ENCODE assay signal across 1 cellular context in genomic region chr3:169813757-169814517, GRCh38.
A peak's percentile ranks its signal among the peaks of the same experiment; 100 is the strongest.
TF ChIP-seq lines count a peak whose summit lies in the region.

No MANE protein-coding gene starts in this region.

TF ChIP-seq in GM12878, 131 proteins besides CTCF, POLR2A, EP300 and RAD21 (continued from another document):
- TF ChIP-seq ZBTB11 (CRISPR knock-in tag; IDR thresholded peaks at IDR 0.05) = no peak
- TF ChIP-seq ESRRA (IDR thresholded peaks at IDR 0.05; ENCODE audit: low read length) = no peak
- TF ChIP-seq TARDBP (IDR thresholded peaks at IDR 0.05; ENCODE audit: borderline replicate concordance) = peak; percentile 80; the same call in 1 of the 2 replicates
- no peak for TF ChIP-seq STAT3 (IDR thresholded peaks at IDR 0.05; ENCODE audit: low read depth, low read length)
- TF ChIP-seq, protein P1, sequence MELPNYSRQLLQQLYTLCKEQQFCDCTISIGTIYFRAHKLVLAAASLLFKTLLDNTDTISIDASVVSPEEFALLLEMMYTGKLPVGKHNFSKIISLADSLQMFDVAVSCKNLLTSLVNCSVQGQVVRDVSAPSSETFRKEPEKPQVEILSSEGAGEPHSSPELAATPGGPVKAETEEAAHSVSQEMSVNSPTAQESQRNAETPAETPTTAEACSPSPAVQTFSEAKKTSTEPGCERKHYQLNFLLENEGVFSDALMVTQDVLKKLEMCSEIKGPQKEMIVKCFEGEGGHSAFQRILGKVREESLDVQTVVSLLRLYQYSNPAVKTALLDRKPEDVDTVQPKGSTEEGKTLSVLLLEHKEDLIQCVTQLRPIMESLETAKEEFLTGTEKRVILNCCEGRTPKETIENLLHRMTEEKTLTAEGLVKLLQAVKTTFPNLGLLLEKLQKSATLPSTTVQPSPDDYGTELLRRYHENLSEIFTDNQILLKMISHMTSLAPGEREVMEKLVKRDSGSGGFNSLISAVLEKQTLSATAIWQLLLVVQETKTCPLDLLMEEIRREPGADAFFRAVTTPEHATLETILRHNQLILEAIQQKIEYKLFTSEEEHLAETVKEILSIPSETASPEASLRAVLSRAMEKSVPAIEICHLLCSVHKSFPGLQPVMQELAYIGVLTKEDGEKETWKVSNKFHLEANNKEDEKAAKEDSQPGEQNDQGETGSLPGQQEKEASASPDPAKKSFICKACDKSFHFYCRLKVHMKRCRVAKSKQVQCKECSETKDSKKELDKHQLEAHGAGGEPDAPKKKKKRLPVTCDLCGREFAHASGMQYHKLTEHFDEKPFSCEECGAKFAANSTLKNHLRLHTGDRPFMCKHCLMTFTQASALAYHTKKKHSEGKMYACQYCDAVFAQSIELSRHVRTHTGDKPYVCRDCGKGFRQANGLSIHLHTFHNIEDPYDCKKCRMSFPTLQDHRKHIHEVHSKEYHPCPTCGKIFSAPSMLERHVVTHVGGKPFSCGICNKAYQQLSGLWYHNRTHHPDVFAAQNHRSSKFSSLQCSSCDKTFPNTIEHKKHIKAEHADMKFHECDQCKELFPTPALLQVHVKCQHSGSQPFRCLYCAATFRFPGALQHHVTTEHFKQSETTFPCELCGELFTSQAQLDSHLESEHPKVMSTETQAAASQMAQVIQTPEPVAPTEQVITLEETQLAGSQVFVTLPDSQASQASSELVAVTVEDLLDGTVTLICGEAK (IDR thresholded peaks at IDR 0.05; ENCODE audit: borderline replicate concordance) = no peak
- no peak for TF ChIP-seq EZH2 (IDR thresholded peaks at IDR 0.05; ENCODE audit: borderline replicate concordance, control insufficient read depth, low read depth, low read length)
- TF ChIP-seq BCL11A (IDR thresholded peaks at IDR 0.05; ENCODE audit: low read depth, low read length) = no peak
- TF ChIP-seq BRCA1 (IDR thresholded peaks at IDR 0.05; ENCODE audit: low read depth, low read length) = no peak
